Comparison of ENCODE assay signal across 1 cellular context in the genomic region with DNA sequence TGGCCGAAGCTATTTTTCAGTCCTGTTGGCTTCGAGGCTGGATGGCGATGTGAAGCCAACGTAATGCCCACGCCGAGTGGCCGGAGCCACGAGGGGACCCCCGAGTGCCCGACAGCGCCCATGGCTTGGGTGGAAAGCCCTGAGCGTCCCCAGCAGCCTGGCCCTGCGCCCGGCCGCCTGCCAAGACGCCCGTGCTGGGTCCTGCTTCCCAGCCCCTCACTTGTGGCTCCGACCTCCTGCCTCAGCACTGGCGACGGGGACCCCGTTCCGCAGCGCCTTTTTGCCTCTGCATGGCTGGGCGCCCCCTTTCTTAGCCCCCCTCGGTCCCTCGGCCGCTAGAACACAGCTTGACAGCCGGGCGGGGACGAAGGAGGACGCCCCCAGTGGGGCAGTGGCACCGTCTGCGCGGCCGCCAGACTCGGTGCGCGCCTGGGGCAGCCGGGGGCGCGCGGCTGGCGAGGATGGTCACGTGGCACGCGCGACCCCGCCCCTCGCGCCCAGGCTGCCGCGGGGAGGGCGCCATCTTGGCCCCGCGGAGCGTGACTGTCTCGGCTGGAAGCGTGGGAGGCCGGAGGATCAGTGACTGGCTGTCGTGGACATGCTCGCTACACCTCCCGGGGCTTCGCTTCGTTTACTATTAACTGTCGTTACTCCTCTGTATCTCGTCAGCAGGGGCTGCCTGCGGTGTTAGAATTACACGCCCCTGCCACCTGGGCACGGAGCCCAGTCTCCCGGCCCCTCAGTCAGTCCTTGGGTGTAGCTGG.
TF ChIP-seq lines count a peak whose summit lies in the region.

No MANE protein-coding gene starts in this region.

TF ChIP-seq in K562, 482 proteins besides CTCF, POLR2A, EP300 and RAD21 (continued from another document and continues in another):
- TF ChIP-seq LARP7 (IDR thresholded peaks at IDR 0.05), result no peak
- peak; percentile 66; the same call in 1 of the 2 replicates for TF ChIP-seq CUX1 (CRISPR knock-in tag; IDR thresholded peaks at IDR 0.05)
- 0 out of 2 replicates have a peak, but pooled peaks have one; percentile 19 for TF ChIP-seq FOSL1 (tag; conservative IDR thresholded peaks at IDR 0.05)
- TF ChIP-seq IRF2 (CRISPR knock-in tag; IDR thresholded peaks at IDR 0.05), result 0 out of 2 replicates have a peak, but pooled peaks have one; percentile 80
- TF ChIP-seq ZBED1 (IDR thresholded peaks at IDR 0.05), result no peak
- TF ChIP-seq NR2C2 (CRISPR knock-in tag; IDR thresholded peaks at IDR 0.05), result no peak; the same call in 1 of the 2 replicates
- peak; percentile 51; the same call in 1 of the 2 replicates for TF ChIP-seq NR2C2 (tag; IDR thresholded peaks at IDR 0.05)
- TF ChIP-seq TAF9B (IDR thresholded peaks at IDR 0.05; ENCODE audit: partially characterized antibody), result no peak
- 0 out of 2 replicates have a peak, but pooled peaks have one; percentile 48 for TF ChIP-seq ZNF263 (CRISPR knock-in tag; IDR thresholded peaks at IDR 0.05; ENCODE audit: borderline replicate concordance)
- peak; percentile 38; the same call in 1 of the 2 replicates for TF ChIP-seq ZBTB33 (CRISPR knock-in tag; IDR thresholded peaks at IDR 0.05)
- no peak for TF ChIP-seq DLX4 (CRISPR knock-in tag; IDR thresholded peaks at IDR 0.05)
- peak; percentile 78; the same call in 1 of the 2 replicates for TF ChIP-seq CTBP1 (IDR thresholded peaks at IDR 0.05; ENCODE audit: borderline replicate concordance)
- no peak for TF ChIP-seq EZH2 (IDR thresholded peaks at IDR 0.05; ENCODE audit: borderline replicate concordance, low read depth, low read length)
- TF ChIP-seq ZNF77 (CRISPR knock-in tag; IDR thresholded peaks at IDR 0.05), result no peak
- no peak for TF ChIP-seq HCFC1 (IDR thresholded peaks at IDR 0.05; ENCODE audit: low read depth, low read length)
- no peak for TF ChIP-seq ZNF140 (CRISPR knock-in tag; IDR thresholded peaks at IDR 0.05)
- TF ChIP-seq RBBP5 (IDR thresholded peaks at IDR 0.05; ENCODE audit: borderline replicate concordance, insufficient read depth, low read length, poor library complexity, severe bottlenecking), result peak; percentile 62
- TF ChIP-seq TARDBP (IDR thresholded peaks at IDR 0.05), result no peak
- TF ChIP-seq HMGXB4 (CRISPR knock-in tag; IDR thresholded peaks at IDR 0.05), result 0 out of 2 replicates have a peak, but pooled peaks have one; percentile 16
- TF ChIP-seq, protein P1, sequence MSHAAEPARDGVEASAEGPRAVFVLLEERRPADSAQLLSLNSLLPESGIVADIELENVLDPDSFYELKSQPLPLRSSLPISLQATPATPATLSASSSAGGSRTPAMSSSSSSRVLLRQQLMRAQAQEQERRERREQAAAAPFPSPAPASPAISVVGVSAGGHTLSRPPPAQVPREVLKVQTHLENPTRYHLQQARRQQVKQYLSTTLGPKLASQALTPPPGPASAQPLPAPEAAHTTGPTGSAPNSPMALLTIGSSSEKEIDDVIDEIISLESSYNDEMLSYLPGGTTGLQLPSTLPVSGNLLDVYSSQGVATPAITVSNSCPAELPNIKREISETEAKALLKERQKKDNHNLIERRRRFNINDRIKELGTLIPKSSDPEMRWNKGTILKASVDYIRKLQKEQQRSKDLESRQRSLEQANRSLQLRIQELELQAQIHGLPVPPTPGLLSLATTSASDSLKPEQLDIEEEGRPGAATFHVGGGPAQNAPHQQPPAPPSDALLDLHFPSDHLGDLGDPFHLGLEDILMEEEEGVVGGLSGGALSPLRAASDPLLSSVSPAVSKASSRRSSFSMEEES (CRISPR knock-in tag; IDR thresholded peaks at IDR 0.05), result peak; percentile 94
- peak; percentile 65 for TF ChIP-seq ZBTB7A (IDR thresholded peaks at IDR 0.05; ENCODE audit: borderline replicate concordance, control insufficient read depth, low read depth, low read length)
- 0 out of 2 replicates have a peak, but pooled peaks have one; percentile 9 for TF ChIP-seq JUND (IDR thresholded peaks at IDR 0.05; ENCODE audit: borderline replicate concordance, low read depth, low read length)
- TF ChIP-seq JUND (tag; IDR thresholded peaks at IDR 0.05; ENCODE audit: borderline replicate concordance, low read depth, low read length), result no peak; the same call in 2 of the 3 replicates
- TF ChIP-seq ATF7 (IDR thresholded peaks at IDR 0.05), result peak; percentile 60; the same call in 1 of the 2 replicates
- peak; percentile 38; the same call in 1 of the 2 replicates for TF ChIP-seq HIVEP1 (CRISPR knock-in tag; IDR thresholded peaks at IDR 0.05)
- peak; percentile 90 to 98 (median 95) for TF ChIP-seq YY1 (IDR thresholded peaks at IDR 0.05; ENCODE audit: borderline replicate concordance in 1 of 3, control insufficient read depth in 1 of 3, extremely low read depth in 1 of 3, insufficient read depth in 3 of 3, insufficient read length in 1 of 3, insufficient replicate concordance in 2 of 3, low read depth in 1 of 3, low read length in 2 of 3)
- no peak for TF ChIP-seq ZNF174 (CRISPR knock-in tag; IDR thresholded peaks at IDR 0.05)
- TF ChIP-seq, protein P2, sequence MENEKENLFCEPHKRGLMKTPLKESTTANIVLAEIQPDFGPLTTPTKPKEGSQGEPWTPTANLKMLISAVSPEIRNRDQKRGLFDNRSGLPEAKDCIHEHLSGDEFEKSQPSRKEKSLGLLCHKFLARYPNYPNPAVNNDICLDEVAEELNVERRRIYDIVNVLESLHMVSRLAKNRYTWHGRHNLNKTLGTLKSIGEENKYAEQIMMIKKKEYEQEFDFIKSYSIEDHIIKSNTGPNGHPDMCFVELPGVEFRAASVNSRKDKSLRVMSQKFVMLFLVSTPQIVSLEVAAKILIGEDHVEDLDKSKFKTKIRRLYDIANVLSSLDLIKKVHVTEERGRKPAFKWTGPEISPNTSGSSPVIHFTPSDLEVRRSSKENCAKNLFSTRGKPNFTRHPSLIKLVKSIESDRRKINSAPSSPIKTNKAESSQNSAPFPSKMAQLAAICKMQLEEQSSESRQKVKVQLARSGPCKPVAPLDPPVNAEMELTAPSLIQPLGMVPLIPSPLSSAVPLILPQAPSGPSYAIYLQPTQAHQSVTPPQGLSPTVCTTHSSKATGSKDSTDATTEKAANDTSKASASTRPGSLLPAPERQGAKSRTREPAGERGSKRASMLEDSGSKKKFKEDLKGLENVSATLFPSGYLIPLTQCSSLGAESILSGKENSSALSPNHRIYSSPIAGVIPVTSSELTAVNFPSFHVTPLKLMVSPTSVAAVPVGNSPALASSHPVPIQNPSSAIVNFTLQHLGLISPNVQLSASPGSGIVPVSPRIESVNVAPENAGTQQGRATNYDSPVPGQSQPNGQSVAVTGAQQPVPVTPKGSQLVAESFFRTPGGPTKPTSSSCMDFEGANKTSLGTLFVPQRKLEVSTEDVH (IDR thresholded peaks at IDR 0.05; ENCODE audit: low read depth, partially characterized antibody), result no peak
- peak; percentile 41; the same call in 1 of the 2 replicates for TF ChIP-seq PML (IDR thresholded peaks at IDR 0.05; ENCODE audit: low read length)
- TF ChIP-seq TRIM24 (IDR thresholded peaks at IDR 0.05), result no peak
- peak; percentile 95 for TF ChIP-seq MYC (IDR thresholded peaks at IDR 0.05; ENCODE audit: low read depth, low read length)
- TF ChIP-seq MYC (CRISPR knock-in tag; IDR thresholded peaks at IDR 0.05; ENCODE audit: borderline replicate concordance, low read depth), result no peak
- TF ChIP-seq, protein P3, sequence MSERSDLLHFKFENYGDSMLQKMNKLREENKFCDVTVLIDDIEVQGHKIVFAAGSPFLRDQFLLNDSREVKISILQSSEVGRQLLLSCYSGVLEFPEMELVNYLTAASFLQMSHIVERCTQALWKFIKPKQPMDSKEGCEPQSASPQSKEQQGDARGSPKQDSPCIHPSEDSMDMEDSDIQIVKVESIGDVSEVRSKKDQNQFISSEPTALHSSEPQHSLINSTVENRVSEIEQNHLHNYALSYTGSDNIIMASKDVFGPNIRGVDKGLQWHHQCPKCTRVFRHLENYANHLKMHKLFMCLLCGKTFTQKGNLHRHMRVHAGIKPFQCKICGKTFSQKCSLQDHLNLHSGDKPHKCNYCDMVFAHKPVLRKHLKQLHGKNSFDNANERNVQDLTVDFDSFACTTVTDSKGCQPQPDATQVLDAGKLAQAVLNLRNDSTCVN (CRISPR knock-in tag; IDR thresholded peaks at IDR 0.05), result no peak
- no peak for TF ChIP-seq SMAD3 (CRISPR knock-in tag; conservative IDR thresholded peaks at IDR 0.05)
- TF ChIP-seq SNRNP70 (optimal IDR thresholded peaks at IDR 0.05; ENCODE audit: low read depth, low read length), result no peak
- peak; percentile 16; the same call in 1 of the 2 replicates for TF ChIP-seq ESRRA (IDR thresholded peaks at IDR 0.05; ENCODE audit: borderline replicate concordance, low read depth)
- TF ChIP-seq ATF1 (CRISPR knock-in tag; IDR thresholded peaks at IDR 0.05), result no peak
- peak; percentile 71 for TF ChIP-seq ATF1 (tag; IDR thresholded peaks at IDR 0.05)
- 0 out of 2 replicates have a peak, but pooled peaks have one; percentile 73 for TF ChIP-seq NR3C1 (CRISPR knock-in tag; IDR thresholded peaks at IDR 0.05)
- peak; percentile 79 for TF ChIP-seq TFAP4 (CRISPR knock-in tag; IDR thresholded peaks at IDR 0.05; ENCODE audit: borderline replicate concordance)
